Comparison of ENCODE assay signal across 8 cellular contexts in genomic region chr19:55080121-55080914, GRCh38. TPM values are rescaled to one million over a fixed set of nuclear protein-coding genes. Genes with fewer than 3 reads are reported as not detected.
DNase-seq lines count a peak whose midpoint lies in the region; ATAC-seq lines count a peak whose summit lies in the region.

No MANE protein-coding gene starts in this region.

- peak overlapping the region; percentile 70 for H4K91ac ChIP-seq in mesenchymal stem cell (ENCODE audit: low read length)

- peak overlapping the region; percentile 76 for H3K27ac Mint-ChIP-seq in activated CD4-positive, alpha-beta T cell treated with anti-CD3 and anti-CD28 coated beads for 36 hours
- H3K27ac Mint-ChIP-seq in stimulated activated memory B cell treated with anti-CD40 and anti-IgM and Interleukin-4, amounts not matched to agents 10 μg/mL and 1 μg/mL and 100 μg/mL, for 72 hours: peak overlapping the region; percentile 8

- CTCF ChIA-PET in activated CD4-positive, alpha-beta T cell treated with anti-CD3 and anti-CD28 coated beads for 36 hours (lab: Charles Lee): interaction anchor here (0.6 kb wide), 1 partner anchor 660 kb away, joined by 3 read pairs; no protein-coding TSS in a partner anchor

- no peak overlapping the region for H3K9ac ChIP-seq in mesenchymal stem cell (ENCODE audit: low read length)

- no peaks in the 10 kb centered on the region for H3K79me1 ChIP-seq in mesenchymal stem cell (replicated peaks; ENCODE audit: low read length, poor library complexity, severe bottlenecking)

- intact Hi-C loops in activated CD4-positive, alpha-beta T cell treated with anti-CD3 and anti-CD28 coated beads for 36 hours (cut with DNase I, micrococcal nuclease): loop anchor here (2.0 to 5.0 kb wide), 7 partner anchors 18 to 1234 kb away; partner anchors contain the start of genes FIZ1 (in 1 of the 2), PPP6R1 (in 1 of the 2), RDH13 (in 1 of the 2) and TSEN34 (in 1 of the 2)

- POLR2A ChIA-PET in activated CD4-positive, alpha-beta T cell treated with anti-CD3 and anti-CD28 coated beads for 36 hours (lab: Charles Lee): interaction anchor here (1.2 kb wide), 1 partner anchor 18 kb away, joined by 4 read pairs; the partner anchor contains the start of gene RDH13

- WGBS in ectodermal cell, 2 experiments: 10 to 11% methylated on average over 55 of the region's 55 CpGs
- whole genome bisulfite sequencing in mesenchymal stem cell: 6% methylated on average over 52 of the region's 55 CpGs

- H3K4me2 ChIP-seq in mesenchymal stem cell (ENCODE audit: low read length, poor library complexity, severe bottlenecking): peak overlapping the region; percentile 79

- H3K4me3 ChIP-seq in ectodermal cell (ENCODE audit: insufficient read depth, low read depth, low read length) (peak overlapping the region; percentile 41), mesenchymal stem cell (ENCODE audit: insufficient read depth in 1 of 2, low read depth in 1 of 2, low read length in 2 of 2) (peak overlapping the region in 1 of 2 experiments; percentile 28)

- H2BK12ac ChIP-seq in mesenchymal stem cell (ENCODE audit: low read length in 2 of 2): peak overlapping the region in 1 of 2 experiments; percentile 67

- peak overlapping the region; percentile 84 to 89 for H3K4ac ChIP-seq in mesenchymal stem cell (ENCODE audit: low read depth in 1 of 2, low read length in 2 of 2)

- peak; percentile 83 for ATAC-seq in activated CD4-positive, alpha-beta T cell treated with anti-CD3 and anti-CD28 coated beads for 36 hours
- ATAC-seq in stimulated activated memory B cell treated with anti-CD40 and anti-IgM and Interleukin-4, amounts not matched to agents 10 μg/mL and 1 μg/mL and 100 μg/mL, for 72 hours: peak; percentile 55
- no peak for ATAC-seq in HG03469 (IDR thresholded peaks at IDR 0.05; ENCODE audit: unreplicated experiment)

- H3K9me3 ChIP-seq in ectodermal cell (ENCODE audit: control insufficient read depth, low read length) (no peaks in the 10 kb centered on the region), mesenchymal stem cell (ENCODE audit: control insufficient read depth, low read length) (no peaks in the 10 kb centered on the region)

- H3K27ac ChIP-seq in ectodermal cell (ENCODE audit: insufficient read depth, low read depth, low read length, poor library complexity, severe bottlenecking) (no peak overlapping the region), mesenchymal stem cell (ENCODE audit: low read length, poor library complexity, severe bottlenecking) (no peak overlapping the region)

- H3K18ac ChIP-seq in mesenchymal stem cell (ENCODE audit: low read depth in 1 of 2, low read length in 2 of 2): peak overlapping the region; percentile 23 to 88

- no peak overlapping the region for H2BK15ac ChIP-seq in mesenchymal stem cell (ENCODE audit: low read depth, poor library complexity, severe bottlenecking)

- H2AFZ ChIP-seq in mesenchymal stem cell (ENCODE audit: low read depth, low read length): peak overlapping the region; percentile 86

- H3K36me3 Mint-ChIP-seq in activated CD4-positive, alpha-beta T cell treated with anti-CD3 and anti-CD28 coated beads for 36 hours (ENCODE audit: low read depth): peaks cover 2% of the 10 kb centered on the region
- H3K36me3 Mint-ChIP-seq in stimulated activated memory B cell treated with anti-CD40 and anti-IgM and Interleukin-4, amounts not matched to agents 10 μg/mL and 1 μg/mL and 100 μg/mL, for 72 hours: no peaks in the 10 kb centered on the region

- H2AK5ac ChIP-seq in mesenchymal stem cell (ENCODE audit: low read length, severe bottlenecking): no peak overlapping the region

- H3K23ac ChIP-seq in mesenchymal stem cell (ENCODE audit: low read length in 2 of 2): peak overlapping the region in 1 of 2 experiments; percentile 17

- no peak overlapping the region for H2BK5ac ChIP-seq in mesenchymal stem cell (ENCODE audit: low read depth, low read length, poor library complexity, severe bottlenecking)

- peak overlapping the region in 1 of 2 experiments; percentile 42 for H3K14ac ChIP-seq in mesenchymal stem cell (ENCODE audit: low read length in 2 of 2)

- peak overlapping the region; percentile 63 for H4K8ac ChIP-seq in mesenchymal stem cell (ENCODE audit: low read length)

- peaks cover 2% of the 10 kb centered on the region for H3K9me3 Mint-ChIP-seq in activated CD4-positive, alpha-beta T cell treated with anti-CD3 and anti-CD28 coated beads for 36 hours (ENCODE audit: low read depth)
- peaks cover 9% of the 10 kb centered on the region for H3K9me3 Mint-ChIP-seq in stimulated activated memory B cell treated with anti-CD40 and anti-IgM and Interleukin-4, amounts not matched to agents 10 μg/mL and 1 μg/mL and 100 μg/mL, for 72 hours

- no peaks in the 10 kb centered on the region for H3K36me3 ChIP-seq in ectodermal cell (ENCODE audit: control insufficient read depth, insufficient read depth, low read length)
- H3K36me3 ChIP-seq in mesenchymal stem cell (ENCODE audit: control insufficient read depth in 1 of 2, insufficient read depth in 2 of 2, low read depth in 1 of 2, low read length in 2 of 2): no peaks in the 10 kb centered on the region

- peaks cover 22% of the 10 kb centered on the region for H3K4me1 Mint-ChIP-seq in activated CD4-positive, alpha-beta T cell treated with anti-CD3 and anti-CD28 coated beads for 36 hours
- peaks cover 32% of the 10 kb centered on the region for H3K4me1 Mint-ChIP-seq in stimulated activated memory B cell treated with anti-CD40 and anti-IgM and Interleukin-4, amounts not matched to agents 10 μg/mL and 1 μg/mL and 100 μg/mL, for 72 hours

- H3K27me3 Mint-ChIP-seq in activated CD4-positive, alpha-beta T cell treated with anti-CD3 and anti-CD28 coated beads for 36 hours: peaks cover 49% of the 10 kb centered on the region
- peaks cover 87% of the 10 kb centered on the region for H3K27me3 Mint-ChIP-seq in stimulated activated memory B cell treated with anti-CD40 and anti-IgM and Interleukin-4, amounts not matched to agents 10 μg/mL and 1 μg/mL and 100 μg/mL, for 72 hours

- H3K4me3 Mint-ChIP-seq in activated CD4-positive, alpha-beta T cell treated with anti-CD3 and anti-CD28 coated beads for 36 hours: peak overlapping the region; percentile 69
- H3K4me3 Mint-ChIP-seq in stimulated activated memory B cell treated with anti-CD40 and anti-IgM and Interleukin-4, amounts not matched to agents 10 μg/mL and 1 μg/mL and 100 μg/mL, for 72 hours: peak overlapping the region; percentile 78

- peaks cover 12% of the 10 kb centered on the region for H3K4me1 ChIP-seq in ectodermal cell (ENCODE audit: control insufficient read depth, insufficient read depth, low read length)
- H3K4me1 ChIP-seq in mesenchymal stem cell (ENCODE audit: control insufficient read depth, insufficient read depth, low read depth, low read length): peaks cover 24% of the 10 kb centered on the region

- H2BK120ac ChIP-seq in mesenchymal stem cell (ENCODE audit: low read depth, low read length): no peak overlapping the region

- DNase-seq in NK-92 treated with Interleukin-12 subunit alpha and Interleukin-12 subunit beta, amount 100 ng/mL, for 24 hours (lab: John Stamatoyannopoulos, UW): peak; percentile 13
- DNase-seq in NK-92 (lab: John Stamatoyannopoulos, UW; ENCODE audit: unreplicated experiment): no peak
- peak; percentile 91 for DNase-seq in NCI-H2171 treated with DMSO at 0.1 percent for 48 hours (lab: John Stamatoyannopoulos, UW)
- peak; percentile 90 for DNase-seq in activated CD4-positive, alpha-beta T cell treated with anti-CD3 and anti-CD28 coated beads for 36 hours
- peak; percentile 75 for DNase-seq in mesenchymal stem cell

- H3K27me3 ChIP-seq in ectodermal cell (ENCODE audit: control insufficient read depth, insufficient read depth, low read length, poor library complexity, severe bottlenecking) (peaks cover 87% of the 10 kb centered on the region), mesenchymal stem cell (ENCODE audit: control insufficient read depth in 1 of 2, insufficient read depth in 1 of 2, low read length in 2 of 2) (peaks cover 77 to 79% of the 10 kb centered on the region in 2 experiments)

RNA-seq across cellular contexts. Expression of gene EPS8L1, which starts 4.6 kb away (rescaled TPM):
- total RNA-seq in activated CD4-positive, alpha-beta T cell treated with anti-CD3 and anti-CD28 coated beads for 36 hours: 1 to 10 TPM; 2.2 to 2.3 TPM
- 8.1 TPM for polyA plus RNA-seq in ectodermal cell (2013, experiment 1 of 4)
- polyA plus RNA-seq in ectodermal cell (2013, experiment 2 of 4): 14.5 TPM
- 12.1 TPM for polyA plus RNA-seq in ectodermal cell (2013, experiment 3 of 4)
- polyA plus RNA-seq in ectodermal cell (2013, experiment 4 of 4): 8.8 TPM
- polyA plus RNA-seq in mesenchymal stem cell (2013, experiment 1 of 2): 5.2 TPM
- 4.9 TPM for polyA plus RNA-seq in mesenchymal stem cell (2013, experiment 2 of 2)

RNA-seq across cellular contexts. Expression of gene RDH13, which starts 17.4 kb away (rescaled TPM):
- total RNA-seq in activated CD4-positive, alpha-beta T cell treated with anti-CD3 and anti-CD28 coated beads for 36 hours: 10 to 100 TPM; 11.9 to 12.8 TPM
- polyA plus RNA-seq in ectodermal cell (2013, experiment 1 of 4): 9.8 TPM
- polyA plus RNA-seq in ectodermal cell (2013, experiment 2 of 4): 8.7 TPM
- 6.6 TPM for polyA plus RNA-seq in ectodermal cell (2013, experiment 3 of 4)
- polyA plus RNA-seq in ectodermal cell (2013, experiment 4 of 4): 7.1 TPM
- 5.1 TPM for polyA plus RNA-seq in mesenchymal stem cell (2013, experiment 1 of 2)
- 5.3 TPM for polyA plus RNA-seq in mesenchymal stem cell (2013, experiment 2 of 2)

RNA-seq across cellular contexts. Expression of gene PPP1R12C, which starts 37.1 kb away (rescaled TPM):
- total RNA-seq in activated CD4-positive, alpha-beta T cell treated with anti-CD3 and anti-CD28 coated beads for 36 hours: 10 to 100 TPM; 66.1 to 69.8 TPM
- polyA plus RNA-seq in ectodermal cell (2013, experiment 1 of 4): 86.4 TPM
- 76.8 TPM for polyA plus RNA-seq in ectodermal cell (2013, experiment 2 of 4)
- polyA plus RNA-seq in ectodermal cell (2013, experiment 3 of 4): 59.7 TPM
- polyA plus RNA-seq in ectodermal cell (2013, experiment 4 of 4): 61.4 TPM
- 83.1 TPM for polyA plus RNA-seq in mesenchymal stem cell (2013, experiment 1 of 2)
- polyA plus RNA-seq in mesenchymal stem cell (2013, experiment 2 of 2): 80.0 TPM

RNA-seq across cellular contexts. Expression of gene GP6, which starts 42.3 kb away (rescaled TPM):
- under 1 TPM in 1 of 2 experiments, not detected in 1; 0.09 TPM for total RNA-seq in activated CD4-positive, alpha-beta T cell treated with anti-CD3 and anti-CD28 coated beads for 36 hours
- not detected for polyA plus RNA-seq in ectodermal cell (2013, experiment 1 of 4)
- 0.09 TPM for polyA plus RNA-seq in ectodermal cell (2013, experiment 2 of 4)
- not detected for polyA plus RNA-seq in ectodermal cell (2013, experiment 3 of 4)
- polyA plus RNA-seq in ectodermal cell (2013, experiment 4 of 4): 0.41 TPM
- polyA plus RNA-seq in mesenchymal stem cell (2013, experiment 1 of 2): not detected
- polyA plus RNA-seq in mesenchymal stem cell (2013, experiment 2 of 2): not detected
